In the genomic region with DNA sequence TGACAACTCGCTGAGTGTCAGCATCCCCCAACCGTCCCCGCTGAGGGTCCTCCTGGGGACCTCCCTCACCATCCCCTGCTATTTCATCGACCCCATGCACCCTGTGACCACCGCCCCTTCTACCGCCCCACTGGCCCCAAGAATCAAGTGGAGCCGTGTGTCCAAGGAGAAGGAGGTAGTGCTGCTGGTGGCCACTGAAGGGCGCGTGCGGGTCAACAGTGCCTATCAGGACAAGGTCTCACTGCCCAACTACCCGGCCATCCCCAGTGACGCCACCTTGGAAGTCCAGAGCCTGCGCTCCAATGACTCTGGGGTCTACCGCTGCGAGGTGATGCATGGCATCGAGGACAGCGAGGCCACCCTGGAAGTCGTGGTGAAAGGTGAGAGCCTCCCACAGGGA, we compare ENCODE assay signal across 1 cellular context.
TF ChIP-seq lines count a peak whose summit lies in the region.

No MANE protein-coding gene starts in this region.

TF ChIP-seq in GM23338, 12 proteins besides CTCF, POLR2A, EP300 and RAD21 (continued from another document):
- TF ChIP-seq, protein P1, sequence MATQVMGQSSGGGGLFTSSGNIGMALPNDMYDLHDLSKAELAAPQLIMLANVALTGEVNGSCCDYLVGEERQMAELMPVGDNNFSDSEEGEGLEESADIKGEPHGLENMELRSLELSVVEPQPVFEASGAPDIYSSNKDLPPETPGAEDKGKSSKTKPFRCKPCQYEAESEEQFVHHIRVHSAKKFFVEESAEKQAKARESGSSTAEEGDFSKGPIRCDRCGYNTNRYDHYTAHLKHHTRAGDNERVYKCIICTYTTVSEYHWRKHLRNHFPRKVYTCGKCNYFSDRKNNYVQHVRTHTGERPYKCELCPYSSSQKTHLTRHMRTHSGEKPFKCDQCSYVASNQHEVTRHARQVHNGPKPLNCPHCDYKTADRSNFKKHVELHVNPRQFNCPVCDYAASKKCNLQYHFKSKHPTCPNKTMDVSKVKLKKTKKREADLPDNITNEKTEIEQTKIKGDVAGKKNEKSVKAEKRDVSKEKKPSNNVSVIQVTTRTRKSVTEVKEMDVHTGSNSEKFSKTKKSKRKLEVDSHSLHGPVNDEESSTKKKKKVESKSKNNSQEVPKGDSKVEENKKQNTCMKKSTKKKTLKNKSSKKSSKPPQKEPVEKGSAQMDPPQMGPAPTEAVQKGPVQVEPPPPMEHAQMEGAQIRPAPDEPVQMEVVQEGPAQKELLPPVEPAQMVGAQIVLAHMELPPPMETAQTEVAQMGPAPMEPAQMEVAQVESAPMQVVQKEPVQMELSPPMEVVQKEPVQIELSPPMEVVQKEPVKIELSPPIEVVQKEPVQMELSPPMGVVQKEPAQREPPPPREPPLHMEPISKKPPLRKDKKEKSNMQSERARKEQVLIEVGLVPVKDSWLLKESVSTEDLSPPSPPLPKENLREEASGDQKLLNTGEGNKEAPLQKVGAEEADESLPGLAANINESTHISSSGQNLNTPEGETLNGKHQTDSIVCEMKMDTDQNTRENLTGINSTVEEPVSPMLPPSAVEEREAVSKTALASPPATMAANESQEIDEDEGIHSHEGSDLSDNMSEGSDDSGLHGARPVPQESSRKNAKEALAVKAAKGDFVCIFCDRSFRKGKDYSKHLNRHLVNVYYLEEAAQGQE (IDR thresholded peaks at IDR 0.05; ENCODE audit: unreplicated experiment), result no peak
TF ChIP-seq in GM23338: peak in this region for 0.
